ENCODE assay signal across 8 cellular contexts in the genomic region with DNA sequence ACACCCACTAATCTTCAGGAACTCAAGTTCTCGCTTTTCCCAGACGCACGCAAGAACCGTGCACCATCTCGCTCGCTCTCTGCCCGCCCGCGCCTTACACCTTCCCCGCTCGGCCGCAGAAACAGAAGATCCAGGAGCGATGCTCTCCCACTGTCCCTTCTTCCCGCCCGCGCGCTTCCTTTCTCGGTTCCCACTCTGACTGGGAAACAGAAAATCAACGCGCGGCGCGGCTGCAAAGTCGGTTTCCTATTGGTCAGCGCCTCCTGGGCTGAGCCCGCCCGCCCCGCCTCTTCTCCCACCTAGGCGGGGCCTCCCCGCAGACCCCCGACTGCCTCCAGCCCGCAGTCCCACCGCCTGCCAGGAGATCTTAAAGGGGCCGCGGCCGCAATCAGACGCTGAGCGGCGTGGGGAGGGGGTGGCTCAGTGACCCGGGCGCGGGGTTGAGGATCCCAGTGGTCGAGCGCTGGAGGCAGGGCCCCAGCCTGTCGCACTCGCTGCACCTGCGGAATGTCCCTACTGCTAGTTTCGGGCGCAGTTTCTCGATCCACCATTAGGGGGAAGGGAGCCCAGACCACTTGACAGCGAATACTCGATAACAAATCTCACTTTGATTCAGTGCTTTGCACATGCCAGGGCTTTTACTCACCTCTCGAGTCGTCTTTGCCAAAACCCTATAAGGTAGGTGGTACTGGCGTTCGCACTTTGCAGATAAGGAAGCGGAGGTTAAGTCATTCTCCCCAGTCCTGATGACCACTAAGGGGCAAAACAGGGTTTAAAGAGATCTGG. TPM values are rescaled to one million over a fixed set of nuclear protein-coding genes. Genes with fewer than 3 reads are reported as not detected.
DNase-seq lines count a peak whose midpoint lies in the region; ATAC-seq and TF ChIP-seq lines count a peak whose summit lies in the region.

No MANE protein-coding gene starts in this region.

- TF ChIP-seq CTCF in C4-2B (conservative IDR thresholded peaks at IDR 0.05) (peak; percentile 74), dorsolateral prefrontal cortex (IDR thresholded peaks at IDR 0.05 in 54 of 56, conservative IDR thresholded peaks at IDR 0.05 in 2 of 56; ENCODE audit: low read depth in 1 of 56, partially characterized antibody in 56 of 56) (peak in 54 of 56 donors; percentile 7 to 75 (median 52)), right lobe of liver (IDR thresholded peaks at IDR 0.05) (peak; percentile 29 to 74 (median 55))

- peaks cover 0 to 7% (median 0%) of the 10 kb centered on the region in 4 donors for H3K4me1 ChIP-seq in right lobe of liver

- H3K27ac ChIP-seq in C4-2B (peak overlapping the region; percentile 73), dorsolateral prefrontal cortex (peak overlapping the region; percentile 9 to 92 (median 83)), right lobe of liver (peak overlapping the region; percentile 69 to 91 (median 87))

- H3K36me3 ChIP-seq in right lobe of liver = no peaks in the 10 kb centered on the region

- peak; percentile 78 for ATAC-seq in GM19328 (IDR thresholded peaks at IDR 0.05; ENCODE audit: unreplicated experiment)
- ATAC-seq in HG03520 (IDR thresholded peaks at IDR 0.05; ENCODE audit: unreplicated experiment) = peak; percentile 61
- ATAC-seq in right lobe of liver = peak; percentile 84 to 87 (median 86)

- H3K9me3 ChIP-seq in right lobe of liver = no peaks in the 10 kb centered on the region

- intact Hi-C loops in dorsolateral prefrontal cortex (cut with DNase I) (loop anchor here in 1 of 2 donors (2.0 to 5.0 kb wide), 2 partner anchors 35 to 42 kb away; a partner anchor contains a TSS), right lobe of liver (cut with DNase I) (no loop called here)

- peak; percentile 43 for TF ChIP-seq POLR2A in right lobe of liver (IDR thresholded peaks at IDR 0.05)

- H3K27me3 ChIP-seq in dorsolateral prefrontal cortex = peaks cover 0 to 27% (median 13%) of the 10 kb centered on the region in 45 donors
- no peaks in the 10 kb centered on the region for H3K27me3 ChIP-seq in right lobe of liver

- peak overlapping the region; percentile 52 to 98 (median 86) for H3K4me3 ChIP-seq in dorsolateral prefrontal cortex
- peak overlapping the region; percentile 66 to 83 (median 74) for H3K4me3 ChIP-seq in right lobe of liver

- WGBS in right lobe of liver (ENCODE audit: insufficient coverage, low coverage, low lambda C conversion rate, missing lambda C conversion rate) = 0% methylated on average over 23 of the region's 57 CpGs

- DNase-seq in NCI-H69 (lab: John Stamatoyannopoulos, UW) (peak; percentile 99), dorsolateral prefrontal cortex (peak; percentile 98 to 100 (median 99)), right lobe of liver (peak; percentile 95 to 98 (median 97))
- peak; percentile 94 to 95 for DNase-seq in activated CD4-positive, alpha-beta T cell treated with anti-CD3 and anti-CD28 coated beads, Interleukin-2, amount 50 U/mL, for 24 hours (ENCODE audit: low read depth in 1 of 2, low spot score in 1 of 2)
- peak; percentile 96 for DNase-seq in stimulated activated CD4-positive, alpha-beta T cell treated with anti-CD3 and anti-CD28 coated beads, Interleukin-4, amount 100 ng/mL, for 4 hours

RNA-seq across cellular contexts. Expression of a gene that starts 0.7 kb away (rescaled TPM):
- total RNA-seq in dorsolateral prefrontal cortex (100 to 1,000 TPM; 113 to 321 (median 206) TPM), right lobe of liver (10 to 100 TPM; 23.3 to 50.0 (median 30.0) TPM)

RNA-seq across cellular contexts. Expression of a gene that starts 3.8 kb away (rescaled TPM):
- 1 to 10 TPM in 23 of 120 experiments, under 1 TPM in 49, not detected in 48; 0.36 to 2.8 (median 0.83) TPM for total RNA-seq in dorsolateral prefrontal cortex
- total RNA-seq in right lobe of liver = 10 to 100 TPM; 20.6 to 56.1 (median 23.0) TPM

RNA-seq across cellular contexts. Expression of a gene that starts 21.3 kb away (rescaled TPM):
- 1 to 10 TPM in 117 of 120 experiments, under 1 TPM in 3; 0.65 to 5.4 (median 2.4) TPM for total RNA-seq in dorsolateral prefrontal cortex
- total RNA-seq in right lobe of liver = 1 to 10 TPM in 5 of 6 experiments, under 1 TPM in 1; 0.90 to 2.7 (median 1.8) TPM

RNA-seq across cellular contexts. Expression of a gene that starts 26.7 kb away (rescaled TPM):
- total RNA-seq in dorsolateral prefrontal cortex (10 to 100 TPM in 1 of 120 experiments, 1 to 10 TPM in 119; 1.1 to 11.0 (median 4.3) TPM), right lobe of liver (under 1 TPM in 3 of 6 experiments, not detected in 3; 0.18 to 0.60 (median 0.56) TPM)

RNA-seq across cellular contexts. Expression of a gene that starts 35.7 kb away (rescaled TPM):
- total RNA-seq in dorsolateral prefrontal cortex = 100 to 1,000 TPM; 138 to 218 (median 173) TPM
- total RNA-seq in right lobe of liver = 10 to 100 TPM; 68.1 to 89.5 (median 76.1) TPM

Comparison
In these comparisons a context has a peak if more than half of its experiments do, and no peak if none do; other contexts are left out.
1. Peak in every context shown above with its lines: DNase-seq, ATAC-seq, H3K4me3 ChIP-seq and H3K27ac ChIP-seq.
2. RNA of a gene that starts 3.8 kb away (total RNA-seq): 20.6 to 56.1 TPM in right lobe of liver; 0.36 to 2.8 TPM in dorsolateral prefrontal cortex; every median in the first group is over 4 times any median in the second.